1 cellular context compared by ENCODE assay signal in the genomic region with DNA sequence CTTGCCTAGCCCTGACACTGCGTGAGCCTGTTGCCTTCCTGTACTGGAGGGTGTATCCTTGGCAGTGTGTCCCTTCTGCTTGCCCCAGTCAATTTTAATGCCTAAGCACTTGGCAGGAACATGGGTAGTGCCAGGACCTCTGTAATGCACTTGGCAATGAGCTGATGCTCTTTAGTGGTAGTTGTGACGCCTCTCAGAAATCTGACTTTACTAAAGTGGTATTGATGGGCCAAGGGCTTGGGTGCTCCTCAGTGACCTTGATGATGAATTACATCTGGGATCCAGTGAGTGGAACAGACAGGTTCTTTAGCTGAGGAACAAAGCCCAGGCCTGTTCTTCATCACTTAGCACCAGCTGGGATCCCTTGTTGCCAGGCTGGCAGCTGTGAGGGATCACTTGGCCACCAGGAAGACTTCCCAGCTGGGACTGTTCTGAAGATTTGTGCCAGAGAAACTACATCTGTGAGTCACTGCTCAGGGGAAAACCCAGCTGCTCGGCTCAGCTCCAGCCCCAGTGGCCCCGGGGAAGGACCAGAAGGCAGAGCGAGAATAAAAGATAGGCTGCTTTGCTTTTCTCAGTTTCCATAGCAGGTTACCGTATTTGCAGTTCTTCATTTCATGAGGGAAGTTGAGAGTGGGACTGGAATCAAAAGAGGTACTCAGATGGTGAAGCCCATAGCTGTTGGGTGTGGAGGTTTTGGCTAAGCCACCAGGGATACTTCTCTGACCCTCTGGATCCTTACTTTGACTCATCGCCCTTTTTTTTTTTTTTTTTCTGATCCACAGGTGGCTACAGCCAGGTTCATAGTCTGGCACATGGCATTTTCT.
TF ChIP-seq lines count a peak whose summit lies in the region.

No MANE protein-coding gene starts in this region.

TF ChIP-seq in WTC11, 78 proteins besides CTCF, POLR2A, EP300 and RAD21 (continued from another document):
- TF ChIP-seq ATF3 (CRISPR knock-in tag; conservative IDR thresholded peaks at IDR 0.05) = no peak
- TF ChIP-seq GABPB1 (CRISPR knock-in tag; IDR thresholded peaks at IDR 0.05) = no peak
- TF ChIP-seq GTF2I (CRISPR knock-in tag; conservative IDR thresholded peaks at IDR 0.05) = no peak
- TF ChIP-seq HMGA2 (CRISPR knock-in tag; IDR thresholded peaks at IDR 0.05) = no peak
- TF ChIP-seq, protein P1, sequence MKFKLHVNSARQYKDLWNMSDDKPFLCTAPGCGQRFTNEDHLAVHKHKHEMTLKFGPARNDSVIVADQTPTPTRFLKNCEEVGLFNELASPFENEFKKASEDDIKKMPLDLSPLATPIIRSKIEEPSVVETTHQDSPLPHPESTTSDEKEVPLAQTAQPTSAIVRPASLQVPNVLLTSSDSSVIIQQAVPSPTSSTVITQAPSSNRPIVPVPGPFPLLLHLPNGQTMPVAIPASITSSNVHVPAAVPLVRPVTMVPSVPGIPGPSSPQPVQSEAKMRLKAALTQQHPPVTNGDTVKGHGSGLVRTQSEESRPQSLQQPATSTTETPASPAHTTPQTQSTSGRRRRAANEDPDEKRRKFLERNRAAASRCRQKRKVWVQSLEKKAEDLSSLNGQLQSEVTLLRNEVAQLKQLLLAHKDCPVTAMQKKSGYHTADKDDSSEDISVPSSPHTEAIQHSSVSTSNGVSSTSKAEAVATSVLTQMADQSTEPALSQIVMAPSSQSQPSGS (CRISPR knock-in tag; IDR thresholded peaks at IDR 0.05; ENCODE audit: borderline replicate concordance, low read depth) = no peak
- TF ChIP-seq, protein P2, sequence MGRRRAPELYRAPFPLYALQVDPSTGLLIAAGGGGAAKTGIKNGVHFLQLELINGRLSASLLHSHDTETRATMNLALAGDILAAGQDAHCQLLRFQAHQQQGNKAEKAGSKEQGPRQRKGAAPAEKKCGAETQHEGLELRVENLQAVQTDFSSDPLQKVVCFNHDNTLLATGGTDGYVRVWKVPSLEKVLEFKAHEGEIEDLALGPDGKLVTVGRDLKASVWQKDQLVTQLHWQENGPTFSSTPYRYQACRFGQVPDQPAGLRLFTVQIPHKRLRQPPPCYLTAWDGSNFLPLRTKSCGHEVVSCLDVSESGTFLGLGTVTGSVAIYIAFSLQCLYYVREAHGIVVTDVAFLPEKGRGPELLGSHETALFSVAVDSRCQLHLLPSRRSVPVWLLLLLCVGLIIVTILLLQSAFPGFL (CRISPR knock-in tag; IDR thresholded peaks at IDR 0.05; ENCODE audit: borderline replicate concordance) = no peak
- TF ChIP-seq, protein P3, sequence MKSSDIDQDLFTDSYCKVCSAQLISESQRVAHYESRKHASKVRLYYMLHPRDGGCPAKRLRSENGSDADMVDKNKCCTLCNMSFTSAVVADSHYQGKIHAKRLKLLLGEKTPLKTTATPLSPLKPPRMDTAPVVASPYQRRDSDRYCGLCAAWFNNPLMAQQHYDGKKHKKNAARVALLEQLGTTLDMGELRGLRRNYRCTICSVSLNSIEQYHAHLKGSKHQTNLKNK (CRISPR knock-in tag; IDR thresholded peaks at IDR 0.05) = no peak
- no peak for TF ChIP-seq ZNF232 (CRISPR knock-in tag; IDR thresholded peaks at IDR 0.05)
TF ChIP-seq in WTC11: peak in this region for 0.
